25 cellular contexts compared by ENCODE assay signal in genomic region chrX:106698693-106699092, GRCh38. TPM values are rescaled to one million over a fixed set of nuclear protein-coding genes. Genes with fewer than 3 reads are reported as not detected.
DNase-seq lines count a peak whose midpoint lies in the region; ATAC-seq, FAIRE-seq and TF ChIP-seq lines count a peak whose summit lies in the region.
"Had no signal": no experiment of that assay in that cellular context is flagged by ENCODE, and none has a peak within 500 bp of the region (broad histone marks: within the 10 kb centered on the region; RNA-seq: fewer than 3 reads in every experiment).

No MANE protein-coding gene starts in this region.

- H3K9me3 Mint-ChIP-seq in neural progenitor cell, result no peaks in the 10 kb centered on the region

- H3K9me3 ChIP-seq in RWPE2 (ENCODE audit: severe bottlenecking), result no peaks in the 10 kb centered on the region
- no peaks in the 10 kb centered on the region for H3K9me3 ChIP-seq in neural progenitor cell (ENCODE audit: low read depth)
- H3K9me3 ChIP-seq: colonic mucosa, spleen, testis had no signal

- no peaks in the 10 kb centered on the region for H3F3A ChIP-seq in neural progenitor cell (ENCODE audit: low read depth)

- H2AFZ ChIP-seq in neural progenitor cell (replicated peaks), result no peak overlapping the region

- no peak overlapping the region for H3K27ac Mint-ChIP-seq in neural progenitor cell
- H3K27ac Mint-ChIP-seq: nephron, progenitor cell of endocrine pancreas had no signal

- no peaks in the 10 kb centered on the region for H3K27me3 Mint-ChIP-seq in neural progenitor cell (ENCODE audit: insufficient read depth, low read depth)
- H3K27me3 Mint-ChIP-seq: progenitor cell of endocrine pancreas had no signal

- no peak overlapping the region for H3K9ac ChIP-seq in neural progenitor cell

- H3K4me2 ChIP-seq in neural progenitor cell, result no peak overlapping the region

- TF ChIP-seq CTCF in RWPE2 (IDR thresholded peaks at IDR 0.05; ENCODE audit: poor library complexity, severe bottlenecking) (no peak), fibroblast of pulmonary artery (IDR thresholded peaks at IDR 0.05; ENCODE audit: low read length, missing control alignments) (no peak), neural progenitor cell (IDR thresholded peaks at IDR 0.05) (no peak)

- H3K79me2 ChIP-seq in neural progenitor cell (ENCODE audit: low read depth), result no peaks in the 10 kb centered on the region

- H3K4me1 Mint-ChIP-seq in neural progenitor cell, result peaks cover 14% of the 10 kb centered on the region
- H3K4me1 Mint-ChIP-seq: nephron had no signal

- no peak overlapping the region for H3K4me3 ChIP-seq in RWPE2 (ENCODE audit: severe bottlenecking)
- no peak overlapping the region for H3K4me3 ChIP-seq in fibroblast of pulmonary artery (replicated peaks; ENCODE audit: low read depth, low read length)
- H3K4me3 ChIP-seq in neural progenitor cell, result no peak overlapping the region
- H3K4me3 ChIP-seq: colonic mucosa, spleen, testis had no signal

- H3K36me3 ChIP-seq in RWPE2 (ENCODE audit: low read depth) (no peaks in the 10 kb centered on the region), neural progenitor cell (no peaks in the 10 kb centered on the region)
- H3K36me3 ChIP-seq: colonic mucosa, spleen had no signal

- H3K27me3 ChIP-seq in RWPE2 (ENCODE audit: insufficient read depth, poor library complexity, severe bottlenecking) (no peaks in the 10 kb centered on the region), neural progenitor cell (no peaks in the 10 kb centered on the region)
- H3K27me3 ChIP-seq: colonic mucosa, testis had no signal

- no peak overlapping the region for H3K4me3 Mint-ChIP-seq in neural progenitor cell
- H3K4me3 Mint-ChIP-seq: nephron had no signal

- H3K4me1 ChIP-seq in RWPE2 (ENCODE audit: insufficient read depth, poor library complexity, severe bottlenecking) (no peaks in the 10 kb centered on the region), neural progenitor cell (no peaks in the 10 kb centered on the region)
- H3K4me1 ChIP-seq: colonic mucosa, spleen, testis had no signal

- no peaks in the 10 kb centered on the region for H4K20me1 ChIP-seq in neural progenitor cell (ENCODE audit: low read depth)

- no peak for TF ChIP-seq POLR2A in H54 (IDR thresholded peaks at IDR 0.05; ENCODE audit: low read depth, low read length)

- H3K27ac ChIP-seq in RWPE2 (ENCODE audit: poor library complexity, severe bottlenecking), result no peak overlapping the region
- H3K27ac ChIP-seq in neural progenitor cell, result no peak overlapping the region
- H3K27ac ChIP-seq: C4-2B, colonic mucosa, spleen, testis had no signal

- peak; percentile 20 for FAIRE-seq in H54 (lab: Jason Lieb, UNC)
- no peak for FAIRE-seq in urothelium cell line (lab: Jason Lieb, UNC)
- FAIRE-seq: endometrium, GM18507 had no signal

- H3K36me3 Mint-ChIP-seq in neural progenitor cell, result no peaks in the 10 kb centered on the region

- 0 out of 3 replicates have a peak, but pooled peaks have one; percentile 41 for ATAC-seq in RWPE2 (ENCODE audit: low read depth)
- ATAC-seq in HG02798 (IDR thresholded peaks at IDR 0.05; ENCODE audit: poor library complexity, unreplicated experiment), result no peak

- no peak for DNase-seq in H54 (ENCODE audit: insufficient read length, low spot score)
- no peak for DNase-seq in RWPE2 (ENCODE audit: low spot score)
- DNase-seq in fibroblast of pulmonary artery (ENCODE audit: low read depth), result peak; percentile 49
- peak; percentile 2 for DNase-seq in urothelium cell line (ENCODE audit: low spot score)
- no peak for DNase-seq in NCI-H2196 treated with DMSO at 0.1 percent for 48 hours (lab: John Stamatoyannopoulos, UW; ENCODE audit: unreplicated experiment)
- DNase-seq in neural progenitor cell (ENCODE audit: low spot score), result no peak
- DNase-seq: activated CD8-positive, alpha-beta memory T cell treated with anti-CD3 and anti-CD28 coated beads, Interleukin-2, amount 50 U/mL, for 48 hours; activated gamma-delta T cell; anterior cingulate cortex; colonic mucosa; islet precursor cell; mesendoderm; MV-4-11; NCI-H2029; NCI-H526; spleen; T1000; testis had no signal

RNA-seq across cellular contexts. Expression of gene RNF128, which starts 27.8 kb away (rescaled TPM):
- 0.06 TPM in 1 of 2 replicates, not detected in the other for total RNA-seq in neural progenitor cell (ENCODE audit: low replicate concordance)
- total RNA-seq: OCI-LY7 had no signal

Comparison
In these comparisons a context has a peak if more than half of its experiments do, and no peak if none do; other contexts are left out.
1. DNase-seq: peak in fibroblast of pulmonary artery (single experiment) and urothelium cell line (single experiment); none in H54 (single experiment), RWPE2 (single experiment), NCI-H2196 treated with DMSO at 0.1 percent for 48 hours (single experiment) and neural progenitor cell (single experiment).